ENCODE assay signal across 8 cellular contexts in the genomic region with DNA sequence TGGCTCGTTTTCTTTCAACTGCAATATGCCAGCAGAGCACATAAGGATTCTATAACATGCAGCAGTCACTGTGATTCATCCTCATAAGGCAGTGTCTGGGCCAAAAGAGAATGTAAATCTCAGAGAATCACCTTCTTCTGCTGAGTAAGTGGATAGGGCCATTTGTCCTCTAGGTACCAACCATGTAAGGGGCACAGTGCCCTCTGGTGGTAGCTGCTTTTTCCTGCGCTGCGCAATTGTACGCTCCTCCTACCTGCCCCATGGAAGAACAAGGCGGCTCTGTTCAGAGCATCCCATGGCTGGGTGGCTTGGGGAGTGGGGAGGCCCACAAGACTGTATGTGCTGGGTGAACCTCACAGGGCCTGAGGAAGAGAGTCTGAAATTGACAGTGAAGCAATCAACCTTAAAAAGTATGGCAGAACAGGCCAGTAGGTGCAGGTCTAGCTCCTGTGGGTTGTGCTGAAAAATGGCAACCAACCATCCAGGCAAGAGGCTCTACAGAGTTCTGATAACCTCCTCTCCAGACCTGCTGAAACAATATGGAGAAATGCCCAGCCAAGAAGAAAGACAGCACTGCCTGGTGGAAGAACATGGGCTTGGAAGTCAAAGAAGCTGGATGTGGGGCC.
DNase-seq lines count a peak whose midpoint lies in the region; ATAC-seq and TF ChIP-seq lines count a peak whose summit lies in the region.

No MANE protein-coding gene starts in this region.

- peaks cover 11% of the 10 kb centered on the region for H3K4me1 Mint-ChIP-seq in Caco-2 (ENCODE audit: low read depth, unreplicated experiment)

- H3K4me3 ChIP-seq in Caco-2 (ENCODE audit: low read depth, low read length) (no peak overlapping the region), GM23248 (no peak overlapping the region), dorsolateral prefrontal cortex (no peak overlapping the region), lower leg skin (ENCODE audit: low read depth, poor library complexity, severe bottlenecking) (no peak overlapping the region)

- H3K27me3 ChIP-seq in Caco-2 (replicated peaks; ENCODE audit: control insufficient read depth, insufficient read depth, low read length) = no peaks in the 10 kb centered on the region
- peaks cover 20% of the 10 kb centered on the region; the same call in 1 of the 2 replicates for H3K27me3 ChIP-seq in GM23248 (replicated peaks; ENCODE audit: insufficient read depth)
- H3K27me3 ChIP-seq in dorsolateral prefrontal cortex = no peaks in the 10 kb centered on the region

- no peaks in the 10 kb centered on the region for H3K9me3 ChIP-seq in Caco-2
- H3K9me3 ChIP-seq in GM23248 (ENCODE audit: low read depth) = no peaks in the 10 kb centered on the region

- no peak for ATAC-seq in HG03196 (IDR thresholded peaks at IDR 0.05; ENCODE audit: unreplicated experiment)

- no peaks in the 10 kb centered on the region for H3K4me1 ChIP-seq in Caco-2
- no peaks in the 10 kb centered on the region for H3K4me1 ChIP-seq in GM23248 (ENCODE audit: insufficient read depth)

- 9 to 14% methylated on average over 5 of the region's 5 CpGs for WGBS in GM23248 (ENCODE audit: low coverage in 1 of 2, low lambda C conversion rate in 2 of 2, missing lambda C conversion rate in 2 of 2), 2 experiments
- WGBS in lower leg skin, 2 donors = 29 to 35% methylated on average over 5 of the region's 5 CpGs

- no peak overlapping the region for H3K9ac ChIP-seq in GM23248

- H3K27ac Mint-ChIP-seq in Caco-2 (ENCODE audit: unreplicated experiment) = no peak overlapping the region

- TF ChIP-seq CTCF in Caco-2 (IDR thresholded peaks at IDR 0.05; ENCODE audit: insufficient read depth in 1 of 2, low read depth in 1 of 2, low read length in 1 of 2, severe bottlenecking in 1 of 2, unreplicated experiment in 1 of 2) (peak; percentile 69 to 78), dorsolateral prefrontal cortex (IDR thresholded peaks at IDR 0.05 in 54 of 56, conservative IDR thresholded peaks at IDR 0.05 in 2 of 56; ENCODE audit: low read depth in 1 of 56, partially characterized antibody in 56 of 56) (peak; percentile 47 to 93 (median 78)), lower leg skin (IDR thresholded peaks at IDR 0.05) (no peak)

- no peaks in the 10 kb centered on the region for H3K9me3 Mint-ChIP-seq in Caco-2 (ENCODE audit: unreplicated experiment)

- no peaks in the 10 kb centered on the region for H3K27me3 Mint-ChIP-seq in Caco-2 (ENCODE audit: insufficient read depth, unreplicated experiment)

- BruUV-seq in Caco-2 (replicated peaks; lab: Mats Ljungman, UMichigan) = no TSS peak

- CTCF ChIA-PET in Caco-2 (lab: Charles Lee) = interaction anchor here (0.5 to 0.6 kb wide), 2 partner anchors 30 to 55 kb away, joined by 3 to 4 read pairs; no protein-coding TSS in a partner anchor

- H3K9me2 ChIP-seq in GM23248 (ENCODE audit: insufficient read depth) = no peaks in the 10 kb centered on the region

- H3K4me3 Mint-ChIP-seq in Caco-2 (ENCODE audit: unreplicated experiment) = no peak overlapping the region

- no peaks in the 10 kb centered on the region for H3K79me2 ChIP-seq in GM23248 (ENCODE audit: insufficient read depth)

- in situ Hi-C loops in GM23248 (cut with MboI) = loop anchor here (25.0 kb wide), 1 partner anchor 762 kb away; no protein-coding TSS in a partner anchor

- no peak overlapping the region for H2AFZ ChIP-seq in GM23248

- H3K27ac ChIP-seq in GM23248 = no peak overlapping the region
- H3K27ac ChIP-seq in dorsolateral prefrontal cortex = peak overlapping the region in 41 of 59 donors; percentile 12 to 83 (median 57)

- H3K4me2 ChIP-seq in GM23248 (ENCODE audit: unreplicated experiment) = no peak overlapping the region

- TF ChIP-seq POLR2A in lower leg skin (IDR thresholded peaks at IDR 0.05) = no peak

- intact Hi-C loops in Caco-2 (cut with micrococcal nuclease; ENCODE audit: unreplicated experiment) = loop anchor here (1.0 to 10.0 kb wide), 2 partner anchors 178 to 764 kb away; no protein-coding TSS in a partner anchor
- intact Hi-C loops in dorsolateral prefrontal cortex (cut with DNase I) = loop anchor here (5.0 to 10.0 kb wide), 5 partner anchors 77 to 354 kb away; a partner anchor contains a TSS
- intact Hi-C loops in lower leg skin (cut with DNase I; ENCODE audit: low total_unique reads) = loop anchor here (5.0 kb wide), 1 partner anchor 767 kb away; no protein-coding TSS in a partner anchor

- POLR2A ChIA-PET in Caco-2 (lab: Charles Lee) = no interaction called here

- H3K36me3 Mint-ChIP-seq in Caco-2 (ENCODE audit: insufficient read depth, unreplicated experiment) = no peaks in the 10 kb centered on the region

- H4K20me1 ChIP-seq in GM23248 (ENCODE audit: insufficient read depth) = no peaks in the 10 kb centered on the region

- DNase-seq in Caco-2 = peak; percentile 73 to 81
- DNase-seq in GM23248 = peak; percentile 86
- peak; percentile 8 for DNase-seq in NCI-H1436 treated with DMSO at 0.1 percent for 48 hours (lab: John Stamatoyannopoulos, UW)
- DNase-seq in activated CD4-positive, alpha-beta T cell treated with anti-CD3 and anti-CD28 coated beads for 1 hour = peak; percentile 13
- DNase-seq in dorsolateral prefrontal cortex = peak; percentile 14 to 94 (median 82)
- DNase-seq in lower leg skin (ENCODE audit: low spot score in 2 of 2) = peak; percentile 67 to 89
- peak; percentile 5 for DNase-seq in stimulated activated CD8-positive, alpha-beta memory T cell treated with anti-CD3 and anti-CD28 coated beads, Interleukin-12 subunit alpha, Interleukin-12 subunit beta, amount 100 ng/mL, for 24 hours (ENCODE audit: extremely low read depth)

- H3K36me3 ChIP-seq in Caco-2 (ENCODE audit: control insufficient read depth, insufficient read depth, low read length) (no peaks in the 10 kb centered on the region), GM23248 (ENCODE audit: low read depth) (no peaks in the 10 kb centered on the region)

- H3F3A ChIP-seq in GM23248 (ENCODE audit: insufficient read depth) = no peaks in the 10 kb centered on the region

Comparison
In these comparisons a context has a peak if more than half of its experiments do, and no peak if none do; other contexts are left out.
1. DNase-seq: peak in every context shown above with its lines; median percentile 86 in GM23248; 82 in dorsolateral prefrontal cortex; 78 in lower leg skin; 77 in Caco-2; 13 in activated CD4-positive, alpha-beta T cell treated with anti-CD3 and anti-CD28 coated beads for 1 hour; 8 in NCI-H1436 treated with DMSO at 0.1 percent for 48 hours; 5 in stimulated activated CD8-positive, alpha-beta memory T cell treated with anti-CD3 and anti-CD28 coated beads, Interleukin-12 subunit alpha, Interleukin-12 subunit beta, amount 100 ng/mL, for 24 hours.
2. CTCF ChIP-seq: peak in Caco-2 (2 of 2) and dorsolateral prefrontal cortex (56 of 56); none in lower leg skin (0 of 3).